In genomic region chrX:14873676-14874049, GRCh38 we compare ENCODE assay signal across 8 cellular contexts. TPM values are rescaled to one million over a fixed set of nuclear protein-coding genes. Genes with fewer than 3 reads are reported as not detected.
DNase-seq lines count a peak whose midpoint lies in the region; ATAC-seq and TF ChIP-seq lines count a peak whose summit lies in the region.

No MANE protein-coding gene starts in this region.

- no peaks in the 10 kb centered on the region for H3K27me3 ChIP-seq in BJ (ENCODE audit: control insufficient read depth, insufficient read depth, low read length)
- peaks cover 0 to 13% (median 0%) of the 10 kb centered on the region in 45 donors for H3K27me3 ChIP-seq in dorsolateral prefrontal cortex

- H3K36me3 Mint-ChIP-seq in nephron (ENCODE audit: low read depth) = peaks cover 15% of the 10 kb centered on the region

- H3K4me3 Mint-ChIP-seq in nephron = peak overlapping the region; percentile 91 to 96 (median 93)

- H3K27ac Mint-ChIP-seq in nephron = peak overlapping the region; percentile 50 to 77 (median 76)

- no peaks in the 10 kb centered on the region for H3K4me1 Mint-ChIP-seq in nephron

- no peaks in the 10 kb centered on the region for H3K36me3 ChIP-seq in BJ (ENCODE audit: control insufficient read depth, insufficient read depth, low read length)

- H3K27ac ChIP-seq in dorsolateral prefrontal cortex = peak overlapping the region in 56 of 59 donors; percentile 43 to 94 (median 87)

- POLR2A ChIA-PET in BJ (lab: Charles Lee) = no interaction called here

- no peak for TF ChIP-seq CTCF in BJ (IDR thresholded peaks at IDR 0.05; ENCODE audit: insufficient read depth, low read depth, low read length)
- no peak for TF ChIP-seq CTCF in LNCaP clone FGC (IDR thresholded peaks at IDR 0.05; ENCODE audit: control insufficient read depth, extremely low read depth, insufficient read depth)
- no peak for TF ChIP-seq CTCF in dorsolateral prefrontal cortex (IDR thresholded peaks at IDR 0.05 in 54 of 56, conservative IDR thresholded peaks at IDR 0.05 in 2 of 56; ENCODE audit: low read depth in 1 of 56, partially characterized antibody in 56 of 56)
- no peak for TF ChIP-seq CTCF in nephron (IDR thresholded peaks at IDR 0.05; ENCODE audit: unreplicated experiment in 3 of 3)

- peak overlapping the region; percentile 76 for H3K4me3 ChIP-seq in BJ (ENCODE audit: low read depth, low read length)
- H3K4me3 ChIP-seq in LNCaP clone FGC (ENCODE audit: low read depth, low read length) = peak overlapping the region; percentile 83
- H3K4me3 ChIP-seq in dorsolateral prefrontal cortex = peak overlapping the region; percentile 36 to 90 (median 74)

- no peaks in the 10 kb centered on the region for H3K27me3 Mint-ChIP-seq in nephron (ENCODE audit: low read depth)

- DNase-seq in BJ (ENCODE audit: low read depth) = no peak
- DNase-seq in LNCaP clone FGC (ENCODE audit: low read depth) = no peak
- no peak for DNase-seq in dorsolateral prefrontal cortex
- DNase-seq in NCI-H524 treated with DMSO at 0.1 percent for 48 hours (lab: John Stamatoyannopoulos, UW) = no peak
- DNase-seq in germinal center (ENCODE audit: low spot score) = no peak

- CTCF ChIA-PET in BJ (lab: Yijun Ruan, JAX) = no interaction called here

- intact Hi-C loops in dorsolateral prefrontal cortex (cut with DNase I) = loop anchor here in 1 of 2 donors (5.0 kb wide), 1 partner anchor 89 kb away; no protein-coding TSS in a partner anchor

- no peak for ATAC-seq in HG02759 (IDR thresholded peaks at IDR 0.05; ENCODE audit: unreplicated experiment)
- no peak for ATAC-seq in HG03571 (IDR thresholded peaks at IDR 0.05; ENCODE audit: unreplicated experiment)

- H3K9me3 Mint-ChIP-seq in nephron = peaks cover 10% of the 10 kb centered on the region

RNA-seq across cellular contexts. Expression of gene MOSPD2, which starts 0.4 kb away (rescaled TPM):
- polyA plus RNA-seq in BJ (2011; rRNA removed) = 7.1 and 17.3 TPM in 2 replicates
- 9.1 and 15.4 TPM in 2 replicates for polyA minus RNA-seq in BJ (2011; rRNA and poly(A)+ RNA removed)
- 10 to 100 TPM; 10.8 to 64.5 (median 23.6) TPM for total RNA-seq in dorsolateral prefrontal cortex

RNA-seq across cellular contexts. Expression of gene FANCB, which starts 0.8 kb away (rescaled TPM):
- 0.78 and 1.9 TPM in 2 replicates for polyA plus RNA-seq in BJ (2011; rRNA removed)
- polyA minus RNA-seq in BJ (2011; rRNA and poly(A)+ RNA removed) = 2.7 and 3.3 TPM in 2 replicates
- 10 to 100 TPM in 25 of 120 experiments, 1 to 10 TPM in 95; 3.9 to 20.7 (median 7.6) TPM for total RNA-seq in dorsolateral prefrontal cortex
